In the genomic region with DNA sequence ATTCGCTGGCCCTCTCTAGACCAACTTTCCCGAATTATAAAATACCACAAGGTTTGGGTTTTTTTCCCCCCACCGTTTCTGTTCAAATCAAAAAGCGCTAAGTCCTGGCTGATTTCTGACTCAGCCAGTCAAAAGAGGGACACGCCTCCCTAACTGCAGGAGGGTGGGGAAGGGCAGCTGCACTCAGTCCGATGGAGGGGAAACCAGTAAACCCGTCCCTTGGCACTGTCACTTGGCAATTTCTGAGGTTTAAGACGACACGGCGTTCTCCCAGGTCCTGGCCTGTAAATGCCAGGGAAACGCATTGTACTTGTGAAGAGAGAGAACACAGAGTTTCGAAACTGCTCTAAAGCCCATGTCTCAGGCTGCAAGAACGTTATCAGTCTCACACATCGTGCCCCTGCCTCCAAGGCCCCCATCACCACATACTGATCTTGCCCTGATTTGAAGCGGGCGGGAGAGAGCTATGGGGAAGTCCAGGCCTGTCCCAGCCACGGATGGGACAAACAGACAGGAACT, we compare ENCODE assay signal across 8 cellular contexts. TPM values are rescaled to one million over a fixed set of nuclear protein-coding genes. Genes with fewer than 3 reads are reported as not detected.
DNase-seq lines count a peak whose midpoint lies in the region; ATAC-seq, FAIRE-seq and TF ChIP-seq lines count a peak whose summit lies in the region.

No MANE protein-coding gene starts in this region.

- no peak for TF ChIP-seq CTCF in D721Med (IDR thresholded peaks at IDR 0.05; ENCODE audit: insufficient read depth, missing control alignments)

- no peak overlapping the region for H3K4me3 Mint-ChIP-seq in activated T-helper 2 cell treated with anti-CD3 and anti-CD28 coated beads, Interferon-gamma antibody, Interleukin-2, Interleukin-4, amounts not matched to agents 10 μg/mL and 5 μg/mL and 100 μg/mL, durations not matched to agents 14 hours and 24 hours and 36 hours (ENCODE audit: low read depth)

- no peaks in the 10 kb centered on the region for H3K9me3 Mint-ChIP-seq in activated T-helper 2 cell treated with anti-CD3 and anti-CD28 coated beads, Interferon-gamma antibody, Interleukin-2, Interleukin-4, amounts not matched to agents 10 μg/mL and 5 μg/mL and 100 μg/mL, durations not matched to agents 14 hours and 24 hours and 36 hours

- no peaks in the 10 kb centered on the region for H3K36me3 Mint-ChIP-seq in activated T-helper 2 cell treated with anti-CD3 and anti-CD28 coated beads, Interferon-gamma antibody, Interleukin-2, Interleukin-4, amounts not matched to agents 10 μg/mL and 5 μg/mL and 100 μg/mL, durations not matched to agents 14 hours and 24 hours and 36 hours (ENCODE audit: low read depth)

- FAIRE-seq in D721Med (lab: Jason Lieb, UNC), result no peak

- intact Hi-C loops in sciatic nerve (cut with DNase I), result no loop called here
- intact Hi-C loops in activated T-helper 2 cell treated with anti-CD3 and anti-CD28 coated beads, Interferon-gamma antibody, Interleukin-2, Interleukin-4, amounts not matched to agents 10 μg/mL and 5 μg/mL and 100 μg/mL, durations not matched to agents 14 hours and 24 hours and 36 hours (cut with micrococcal nuclease), result no loop called here

- peak; percentile 58 for ATAC-seq in sciatic nerve
- no peak for ATAC-seq in HG02870 (IDR thresholded peaks at IDR 0.05; ENCODE audit: unreplicated experiment)

- H3K27me3 Mint-ChIP-seq in activated T-helper 2 cell treated with anti-CD3 and anti-CD28 coated beads, Interferon-gamma antibody, Interleukin-2, Interleukin-4, amounts not matched to agents 10 μg/mL and 5 μg/mL and 100 μg/mL, durations not matched to agents 14 hours and 24 hours and 36 hours (ENCODE audit: low read depth), result no peaks in the 10 kb centered on the region

- no peak overlapping the region for H3K27ac Mint-ChIP-seq in activated T-helper 2 cell treated with anti-CD3 and anti-CD28 coated beads, Interferon-gamma antibody, Interleukin-2, Interleukin-4, amounts not matched to agents 10 μg/mL and 5 μg/mL and 100 μg/mL, durations not matched to agents 14 hours and 24 hours and 36 hours

- DNase-seq in ELF-1 (ENCODE audit: low read depth, low spot score), result peak; percentile 51
- DNase-seq in RPMI7951 (ENCODE audit: low read depth), result peak; percentile 88
- peak; percentile 67 for DNase-seq in glomerular visceral epithelial cell (ENCODE audit: extremely low spot score)
- DNase-seq in sciatic nerve (ENCODE audit: low spot score), result no peak
- no peak for DNase-seq in NOMO-1 treated with dmso at 0.1 percent for 144 hours (lab: John Stamatoyannopoulos, UW; ENCODE audit: unreplicated experiment)
- DNase-seq in activated T-helper 2 cell treated with anti-CD3 and anti-CD28 coated beads, Interferon-gamma antibody, Interleukin-2, Interleukin-4, amounts not matched to agents 10 μg/mL and 5 μg/mL and 100 μg/mL, durations not matched to agents 14 hours and 24 hours and 36 hours (ENCODE audit: low spot score), result no peak
- no peak for DNase-seq in D721Med (ENCODE audit: insufficient read length, low spot score)

- no peaks in the 10 kb centered on the region for H3K4me1 Mint-ChIP-seq in activated T-helper 2 cell treated with anti-CD3 and anti-CD28 coated beads, Interferon-gamma antibody, Interleukin-2, Interleukin-4, amounts not matched to agents 10 μg/mL and 5 μg/mL and 100 μg/mL, durations not matched to agents 14 hours and 24 hours and 36 hours (ENCODE audit: low read depth)

RNA-seq across cellular contexts. Expression of a gene that starts 57.9 kb away (rescaled TPM):
- 2.0 and 2.2 TPM in 2 replicates for total RNA-seq in RPMI7951 (2014; rRNA removed; shearing (Covaris generic))
- 44.6 TPM for total RNA-seq in sciatic nerve
- total RNA-seq in activated T-helper 2 cell treated with anti-CD3 and anti-CD28 coated beads, Interferon-gamma antibody, Interleukin-2, Interleukin-4, amounts not matched to agents 10 μg/mL and 5 μg/mL and 100 μg/mL, durations not matched to agents 14 hours and 24 hours and 36 hours, result 0.62 and 1.2 TPM in 2 replicates

Comparison
In these comparisons a context has a peak if more than half of its experiments do, and no peak if none do; other contexts are left out.
1. DNase-seq: peak in ELF-1 (single experiment), RPMI7951 (single experiment) and glomerular visceral epithelial cell (single experiment); none in sciatic nerve (single experiment), NOMO-1 treated with dmso at 0.1 percent for 144 hours (single experiment), activated T-helper 2 cell treated with anti-CD3 and anti-CD28 coated beads, Interferon-gamma antibody, Interleukin-2, Interleukin-4, amounts not matched to agents 10 μg/mL and 5 μg/mL and 100 μg/mL, durations not matched to agents 14 hours and 24 hours and 36 hours (single experiment) and D721Med (single experiment).
2. RNA of a gene that starts 57.9 kb away (total RNA-seq): 44.6 TPM in sciatic nerve (single experiment); 2.0 to 2.2 TPM in RPMI7951 and 0.62 to 1.2 TPM in activated T-helper 2 cell treated with anti-CD3 and anti-CD28 coated beads, Interferon-gamma antibody, Interleukin-2, Interleukin-4, amounts not matched to agents 10 μg/mL and 5 μg/mL and 100 μg/mL, durations not matched to agents 14 hours and 24 hours and 36 hours; every median in the first group is over 10 times any median in the second.